8 cellular contexts compared by ENCODE assay signal in the genomic region with DNA sequence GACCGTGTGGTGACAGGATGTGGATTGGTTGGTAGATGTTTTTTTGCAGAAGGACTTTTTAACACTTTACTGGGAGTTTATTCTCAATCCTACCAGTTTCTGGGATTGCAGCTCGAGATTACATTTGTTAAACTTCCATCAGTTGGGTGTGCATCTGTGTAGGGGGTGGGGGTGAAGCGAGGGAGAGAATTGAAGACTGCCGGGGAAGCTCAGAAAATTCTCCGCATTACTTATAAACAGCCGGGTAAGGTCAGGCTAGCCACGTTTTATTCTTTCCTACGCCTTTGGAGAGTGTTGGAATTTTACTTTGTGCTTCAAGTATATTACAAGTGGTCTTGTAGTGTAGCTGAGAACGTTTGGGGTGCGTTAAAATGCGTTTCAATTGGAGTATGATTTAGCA. TPM values are rescaled to one million over a fixed set of nuclear protein-coding genes. Genes with fewer than 3 reads are reported as not detected.
DNase-seq lines count a peak whose midpoint lies in the region; ATAC-seq and TF ChIP-seq lines count a peak whose summit lies in the region.

No MANE protein-coding gene starts in this region.

- peak overlapping the region; percentile 96 for H3K27ac Mint-ChIP-seq in chondrocyte (ENCODE audit: unreplicated experiment)
- peak overlapping the region; percentile 85 to 94 (median 90) for H3K27ac Mint-ChIP-seq in naive B cell

- H3K4me1 ChIP-seq in BLaER1: peaks cover 53% of the 10 kb centered on the region

- H3K36me3 Mint-ChIP-seq in chondrocyte (ENCODE audit: low read depth): no peaks in the 10 kb centered on the region
- no peaks in the 10 kb centered on the region for H3K36me3 Mint-ChIP-seq in naive B cell

- H3K27ac ChIP-seq in BLaER1: peak overlapping the region; percentile 91

- peak overlapping the region; percentile 86 for H3K4me2 ChIP-seq in BLaER1

- H3K4me3 Mint-ChIP-seq in chondrocyte (ENCODE audit: unreplicated experiment) (peak overlapping the region; percentile 98), naive B cell (peak overlapping the region; percentile 87 to 97 (median 96))

- ATAC-seq in naive B cell (ENCODE audit: low read depth in 2 of 2) (no peak), GM21526 (IDR thresholded peaks at IDR 0.05; ENCODE audit: low FRiP score, unreplicated experiment) (no peak)

- H3K9me3 Mint-ChIP-seq in chondrocyte (ENCODE audit: low read depth) (no peaks in the 10 kb centered on the region), naive B cell (no peaks in the 10 kb centered on the region)

- H3K9ac ChIP-seq in BLaER1: peak overlapping the region; percentile 89

- no peak for DNase-seq in Jurkat, Clone E6-1 (ENCODE audit: low read depth, low spot score)
- DNase-seq in chondrocyte (ENCODE audit: low spot score): no peak
- DNase-seq in naive B cell: no peak
- no peak for DNase-seq in NCI-H345 treated with DMSO at 0.1 percent for 48 hours (lab: John Stamatoyannopoulos, UW; ENCODE audit: unreplicated experiment)
- DNase-seq in activated CD4-positive, alpha-beta T cell treated with anti-CD3 and anti-CD28 coated beads for 1 hour: no peak
- DNase-seq in NCI-H1930 (lab: John Stamatoyannopoulos, UW): no peak

- no peak for TF ChIP-seq CTCF in chondrocyte (IDR thresholded peaks at IDR 0.05)

- H4K20me1 ChIP-seq in BLaER1: peaks cover 55% of the 10 kb centered on the region

- peak overlapping the region; percentile 92 for H3K4me3 ChIP-seq in BLaER1
- peak overlapping the region; percentile 77 for H3K4me3 ChIP-seq in Jurkat, Clone E6-1 (ENCODE audit: low read length)

- H3K27me3 Mint-ChIP-seq in chondrocyte (ENCODE audit: low read depth): peaks cover 10% of the 10 kb centered on the region
- H3K27me3 Mint-ChIP-seq in naive B cell: peaks cover 0 to 11% (median 0%) of the 10 kb centered on the region in 3 donors

- no peaks in the 10 kb centered on the region for H3K36me3 ChIP-seq in BLaER1

- H3K27me3 ChIP-seq in BLaER1: peaks cover 3% of the 10 kb centered on the region; the same call in 1 of the 2 replicates

- no peaks in the 10 kb centered on the region for H3K9me3 ChIP-seq in BLaER1

- peaks cover 23% of the 10 kb centered on the region for H3K4me1 Mint-ChIP-seq in chondrocyte (ENCODE audit: low read depth)
- H3K4me1 Mint-ChIP-seq in naive B cell: peaks cover 40 to 51% (median 46%) of the 10 kb centered on the region in 3 donors

RNA-seq across cellular contexts. Expression of a gene that starts 1.1 kb away (rescaled TPM):
- 34.6 TPM for polyA plus RNA-seq in Jurkat, Clone E6-1 (2012; ENCODE audit: insufficient read depth, insufficient read length)
- total RNA-seq in chondrocyte: 20.3 to 30.4 TPM (median 20.8 TPM) in 3 replicates
- polyA plus RNA-seq in naive B cell (ENCODE audit: low read depth in 6 of 6): 10 to 100 TPM; 25.4 to 37.9 (median 28.2) TPM
